ENCODE assay signal across 22 cellular contexts in the genomic region with DNA sequence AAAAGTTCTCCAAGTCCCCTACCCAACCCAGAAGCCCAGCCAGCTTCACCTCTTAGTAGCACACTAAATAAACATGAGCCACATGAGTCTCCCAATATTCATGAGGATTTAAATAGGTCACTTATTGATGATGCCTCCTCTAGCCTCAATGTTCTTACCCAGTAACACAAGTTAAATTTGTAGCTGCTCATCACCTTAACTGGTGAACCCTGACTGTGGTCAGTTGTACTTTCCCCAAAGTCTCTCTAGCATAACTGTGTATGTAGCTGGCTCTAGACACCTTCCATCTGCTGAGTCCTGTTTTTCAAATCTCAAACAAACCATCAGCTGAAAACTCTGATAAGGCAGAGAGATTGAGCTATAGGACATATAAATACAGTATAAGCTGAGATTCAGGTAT.
DNase-seq lines count a peak whose midpoint lies in the region; ATAC-seq, FAIRE-seq and TF ChIP-seq lines count a peak whose summit lies in the region.
"Had no signal": no experiment of that assay in that cellular context is flagged by ENCODE, and none has a peak within 500 bp of the region (broad histone marks: within the 10 kb centered on the region; RNA-seq: fewer than 3 reads in every experiment).

No MANE protein-coding gene starts in this region.

- ATAC-seq in GM18909 (IDR thresholded peaks at IDR 0.05; ENCODE audit: poor library complexity, unreplicated experiment) = peak; percentile 68
- peak; percentile 68 for ATAC-seq in HG02763 (IDR thresholded peaks at IDR 0.05; ENCODE audit: unreplicated experiment)
- ATAC-seq in HG03354 (IDR thresholded peaks at IDR 0.05; ENCODE audit: poor library complexity, severe bottlenecking, unreplicated experiment) = peak; percentile 92
- ATAC-seq: left lobe of liver had no signal

- intact Hi-C loops in OCI-LY7 (cut with micrococcal nuclease; ENCODE audit: unreplicated experiment) = no loop called here

- H3K4me3 ChIP-seq in OCI-LY7 (ENCODE audit: low read depth, low read length, poor library complexity, severe bottlenecking) = no peak overlapping the region
- H3K4me3 ChIP-seq: sigmoid colon, SJCRH30 had no signal

- DNase-seq in NCI-H146 (lab: John Stamatoyannopoulos, UW) (no peak), frontal cortex (ENCODE audit: low spot score in 2 of 2) (no peak), OCI-LY7 (ENCODE audit: low spot score) (no peak), NCI-H2107 treated with DMSO at 0.1 percent for 48 hours (lab: John Stamatoyannopoulos, UW; ENCODE audit: unreplicated experiment) (no peak)
- DNase-seq: activated CD4-positive, alpha-beta memory T cell treated with anti-CD3 and anti-CD28 coated beads for 36 hours; activated CD8-positive, alpha-beta memory T cell treated with anti-CD3 and anti-CD28 coated beads, Interleukin-2, amount 50 U/mL, for 48 hours; activated effector memory CD4-positive, alpha-beta T cell treated with anti-CD3 and anti-CD28 coated beads, Interleukin-2, amount 50 U/mL, for 16 hours; activated naive CD8-positive, alpha-beta T cell treated with anti-CD3 and anti-CD28 coated beads, Interleukin-2, amount 10 ng/mL, durations not matched to agents 7 days and 5 days; Kasumi-1; mesenchymal stem cell; NCI-H1694 treated with DMSO at 0.1 percent for 48 hours; NCI-H2171 treated with DMSO at 0.1 percent for 48 hours; NCI-H524 treated with DMSO at 0.1 percent for 48 hours; sigmoid colon; SJCRH30; T-helper 1 cell had no signal

- no peak overlapping the region for H3K27ac ChIP-seq in OCI-LY7 (ENCODE audit: low read depth, low read length, poor library complexity, severe bottlenecking)
- H3K27ac ChIP-seq: epithelial cell of prostate, sigmoid colon, SJCRH30 had no signal

- no peaks in the 10 kb centered on the region for H4K20me1 ChIP-seq in OCI-LY7 (ENCODE audit: insufficient read depth, low read length)

- CTCF ChIA-PET in OCI-LY7 (lab: Charles Lee; ENCODE audit: unreplicated experiment) = no interaction called here

- FAIRE-seq in frontal cortex (lab: Jason Lieb, UNC) = no peak
- FAIRE-seq: H1 had no signal

- BruUV-seq in OCI-LY7 (replicated peaks; lab: Mats Ljungman, UMichigan) = no TSS peak

- no peaks in the 10 kb centered on the region for H3K79me2 ChIP-seq in OCI-LY7 (ENCODE audit: insufficient read depth, low read depth, low read length)

- no peaks in the 10 kb centered on the region for H3K9me2 ChIP-seq in OCI-LY7 (ENCODE audit: insufficient read depth, low read length)

- no peaks in the 10 kb centered on the region for H3K9me3 ChIP-seq in OCI-LY7 (ENCODE audit: low read length)
- H3K9me3 ChIP-seq: SJCRH30 had no signal

- POLR2A ChIA-PET in OCI-LY7 (lab: Charles Lee) = interaction anchor here (0.6 kb wide), 1 partner anchor 822 kb away, joined by 3 read pairs; no protein-coding TSS in a partner anchor

- H3K4me1 ChIP-seq in OCI-LY7 (ENCODE audit: insufficient read depth, low read length, poor library complexity, severe bottlenecking) = no peaks in the 10 kb centered on the region
- H3K4me1 ChIP-seq: sigmoid colon, SJCRH30 had no signal

- H3K36me3 ChIP-seq in OCI-LY7 (ENCODE audit: insufficient read depth, low read length) = no peaks in the 10 kb centered on the region
- H3K36me3 ChIP-seq: sigmoid colon, SJCRH30 had no signal

- TF ChIP-seq CTCF in OCI-LY7 (conservative IDR thresholded peaks at IDR 0.05; ENCODE audit: low read length) = no peak

- H2AFZ ChIP-seq in OCI-LY7 (ENCODE audit: low read length) = no peak overlapping the region

- no peak overlapping the region for H3K4me2 ChIP-seq in OCI-LY7 (ENCODE audit: low read length)
